ENCODE assay signal across 9 cellular contexts in the genomic region with DNA sequence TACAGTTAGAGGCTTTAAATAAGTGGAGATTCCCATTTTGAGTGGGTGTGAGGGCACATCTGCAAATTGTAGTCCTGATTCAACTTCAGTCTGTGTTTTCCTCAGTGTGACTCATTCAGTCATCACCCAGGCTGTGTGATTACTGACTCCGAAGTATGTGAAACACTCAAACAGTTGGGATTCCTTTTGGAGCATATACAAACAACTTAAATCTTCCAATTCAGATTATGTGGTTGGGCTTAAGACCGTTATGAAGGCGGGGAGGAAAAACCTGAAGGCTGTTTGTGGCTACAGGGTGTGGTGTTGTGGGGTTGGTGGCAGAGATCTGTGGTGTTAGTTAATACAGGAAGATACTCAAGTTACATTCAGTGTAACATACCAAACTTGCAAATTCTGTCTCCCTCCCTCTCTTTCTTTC.
DNase-seq lines count a peak whose midpoint lies in the region; TF ChIP-seq lines count a peak whose summit lies in the region.
"Had no signal": no experiment of that assay in that cellular context is flagged by ENCODE, and none has a peak within 500 bp of the region (broad histone marks: within the 10 kb centered on the region; RNA-seq: fewer than 3 reads in every experiment).

No MANE protein-coding gene starts in this region.

- intact Hi-C loops in ovary (cut with DNase I), result no loop called here

- no peaks in the 10 kb centered on the region for H3K9me3 ChIP-seq in GM23248 (ENCODE audit: low read depth)
- no peaks in the 10 kb centered on the region for H3K9me3 ChIP-seq in NT2/D1 (ENCODE audit: insufficient read depth, low read length)
- no peaks in the 10 kb centered on the region for H3K9me3 ChIP-seq in endodermal cell (ENCODE audit: control insufficient read depth, low read length)
- H3K9me3 ChIP-seq in ovary, result no peaks in the 10 kb centered on the region

- peak overlapping the region; percentile 70 for H3K4me2 ChIP-seq in GM23248 (ENCODE audit: unreplicated experiment)

- WGBS in GM23248 (ENCODE audit: low coverage in 1 of 2, low lambda C conversion rate in 2 of 2, missing lambda C conversion rate in 2 of 2), 2 experiments, result 1 to 3% methylated on average over 3 of the region's 3 CpGs
- WGBS in endodermal cell (ENCODE audit: insufficient coverage in 1 of 2, insufficient read length in 1 of 2), 2 experiments, result 48% methylated on average over 3 of the region's 3 CpGs; no CpG with 5 or more reads in 1 of the 2 experiments
- WGBS in ovary, 3 donors, result 5 to 13% (median 9%) methylated on average over 3 of the region's 3 CpGs

- no peaks in the 10 kb centered on the region for H3K9me2 ChIP-seq in GM23248 (ENCODE audit: insufficient read depth)

- no peak overlapping the region for H3K4me3 Mint-ChIP-seq in endodermal cell

- no peaks in the 10 kb centered on the region for H3K36me3 Mint-ChIP-seq in endodermal cell (ENCODE audit: low read depth)

- H3K9ac ChIP-seq in GM23248 (peak overlapping the region; percentile 47), NT2/D1 (ENCODE audit: insufficient read length, low read depth) (no peak overlapping the region), endodermal cell (ENCODE audit: extremely low read depth, low read length, poor library complexity, severe bottlenecking) (no peak overlapping the region)

- H3K79me2 ChIP-seq in GM23248 (ENCODE audit: insufficient read depth), result no peaks in the 10 kb centered on the region

- H3K36me3 ChIP-seq in GM23248 (ENCODE audit: low read depth), result no peaks in the 10 kb centered on the region
- no peaks in the 10 kb centered on the region for H3K36me3 ChIP-seq in NT2/D1 (ENCODE audit: insufficient read depth, insufficient read length, low read length)
- no peaks in the 10 kb centered on the region for H3K36me3 ChIP-seq in endodermal cell (ENCODE audit: control insufficient read depth, insufficient read depth, low read length)
- no peaks in the 10 kb centered on the region for H3K36me3 ChIP-seq in ovary

- no peaks in the 10 kb centered on the region for H3K27me3 Mint-ChIP-seq in endodermal cell (ENCODE audit: insufficient read depth)

- H3K4me1 Mint-ChIP-seq in endodermal cell, result peaks cover 29% of the 10 kb centered on the region

- H3K4me3 ChIP-seq in GM23248, result peak overlapping the region; percentile 56
- H3K4me3 ChIP-seq in NT2/D1 (ENCODE audit: insufficient read length, low read depth), result no peak overlapping the region
- H3K4me3 ChIP-seq in endodermal cell (ENCODE audit: low read length), result no peak overlapping the region
- H3K4me3 ChIP-seq in ovary, result no peak overlapping the region
- H3K4me3 ChIP-seq: K562 had no signal

- peak; percentile 96 for DNase-seq in GM23248
- peak; percentile 43 for DNase-seq in NT2/D1 (ENCODE audit: low read depth, low spot score)
- peak; percentile 68 for DNase-seq in endodermal cell
- peak; percentile 7 for DNase-seq in occipital lobe (lab: John Stamatoyannopoulos, UW)
- DNase-seq in ovary, result no peak
- DNase-seq in effector CD8-positive, alpha-beta T cell (lab: John Stamatoyannopoulos, UW), result no peak
- no peak for DNase-seq in NCI-H128 (lab: John Stamatoyannopoulos, UW; ENCODE audit: unreplicated experiment)
- DNase-seq in activated CD8-positive, alpha-beta memory T cell treated with anti-CD3 and anti-CD28 coated beads for 24 hours, result no peak

- peak overlapping the region; percentile 79 for H3K27ac ChIP-seq in GM23248
- H3K27ac ChIP-seq in endodermal cell (ENCODE audit: low read depth, low read length), result no peak overlapping the region
- no peak overlapping the region for H3K27ac ChIP-seq in ovary

- TF ChIP-seq CTCF in endodermal cell (conservative IDR thresholded peaks at IDR 0.05) (no peak), ovary (IDR thresholded peaks at IDR 0.05) (no peak)

- in situ Hi-C loops in GM23248 (cut with MboI), result no loop called here

- no peak for TF ChIP-seq EP300 in ovary (IDR thresholded peaks at IDR 0.05)

- peak overlapping the region; percentile 77 for H3K27ac Mint-ChIP-seq in endodermal cell

- H3K4me1 ChIP-seq in GM23248 (ENCODE audit: insufficient read depth), result peaks cover 20% of the 10 kb centered on the region
- no peaks in the 10 kb centered on the region for H3K4me1 ChIP-seq in NT2/D1 (ENCODE audit: insufficient read depth, insufficient read length)
- peaks cover 8% of the 10 kb centered on the region for H3K4me1 ChIP-seq in endodermal cell (ENCODE audit: control insufficient read depth, insufficient read depth, low read length)
- H3K4me1 ChIP-seq in ovary (ENCODE audit: insufficient read depth), result no peaks in the 10 kb centered on the region

- H3K9me3 Mint-ChIP-seq in endodermal cell, result no peaks in the 10 kb centered on the region

- H2AFZ ChIP-seq in GM23248, result no peak overlapping the region

- no peaks in the 10 kb centered on the region for H3K27me3 ChIP-seq in GM23248 (replicated peaks; ENCODE audit: insufficient read depth)
- no peaks in the 10 kb centered on the region for H3K27me3 ChIP-seq in NT2/D1 (ENCODE audit: insufficient read depth, insufficient read length)
- no peaks in the 10 kb centered on the region for H3K27me3 ChIP-seq in endodermal cell (ENCODE audit: control insufficient read depth, insufficient read depth, low read length, poor library complexity, severe bottlenecking)
- H3K27me3 ChIP-seq in ovary, result no peaks in the 10 kb centered on the region

- no peaks in the 10 kb centered on the region for H4K20me1 ChIP-seq in GM23248 (ENCODE audit: insufficient read depth)

- peaks cover 16% of the 10 kb centered on the region for H3F3A ChIP-seq in GM23248 (ENCODE audit: insufficient read depth)

- TF ChIP-seq POLR2A in ovary (IDR thresholded peaks at IDR 0.05), result no peak

Comparison
In these comparisons a context has a peak if more than half of its experiments do, and no peak if none do; other contexts are left out.
1. DNase-seq: peak in GM23248 (single experiment), NT2/D1 (single experiment), endodermal cell (single experiment) and occipital lobe (single experiment); none in ovary (0 of 5), effector CD8-positive, alpha-beta T cell (single experiment), NCI-H128 (single experiment) and activated CD8-positive, alpha-beta memory T cell treated with anti-CD3 and anti-CD28 coated beads for 24 hours (single experiment).